Comparison of ENCODE assay signal across 8 cellular contexts in the genomic region with DNA sequence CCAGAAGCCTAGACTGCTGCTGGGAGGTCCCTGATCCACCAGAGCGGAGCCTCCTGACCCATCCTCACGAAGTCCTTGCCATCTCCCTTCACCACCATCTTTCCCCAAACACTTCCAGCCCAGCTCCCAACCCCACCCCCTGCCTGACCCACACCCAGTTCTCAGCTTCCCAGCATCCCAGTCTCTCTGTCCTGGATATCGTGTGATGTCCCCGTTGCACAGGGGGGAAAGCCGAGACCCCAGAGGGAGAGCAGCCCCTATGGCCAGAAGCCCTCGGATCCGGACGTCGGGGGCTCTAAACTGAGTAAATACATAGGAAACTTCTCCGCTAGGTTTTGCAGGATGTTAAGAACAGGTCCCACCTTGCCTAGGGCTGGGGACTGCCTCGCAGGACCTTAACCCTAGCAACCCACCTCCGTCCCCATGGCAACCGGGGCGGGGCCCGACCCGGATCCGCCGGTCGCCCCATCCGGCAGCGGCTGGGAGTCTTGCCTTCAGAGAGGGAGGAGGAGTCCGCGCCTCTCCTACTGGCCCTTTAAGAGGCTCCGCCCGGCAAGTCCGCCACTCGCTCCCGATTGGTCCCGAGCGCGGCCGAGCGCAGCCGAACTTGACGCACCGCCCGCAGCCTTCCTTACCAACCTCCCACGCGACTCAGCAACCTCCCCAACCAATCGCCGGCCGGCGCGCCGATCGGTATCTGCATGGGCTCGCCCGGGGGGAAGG. TPM values are rescaled to one million over a fixed set of nuclear protein-coding genes. Genes with fewer than 3 reads are reported as not detected.
DNase-seq lines count a peak whose midpoint lies in the region; ATAC-seq, FAIRE-seq and TF ChIP-seq lines count a peak whose summit lies in the region.

No MANE protein-coding gene starts in this region.

- peak overlapping the region in 7 of 8 donors; percentile 7 to 94 (median 89) for H3K27ac ChIP-seq in spleen

- peaks cover 0 to 29% (median 4%) of the 10 kb centered on the region in 6 donors for H3K36me3 ChIP-seq in spleen

- H3K9me3 Mint-ChIP-seq in central memory CD8-positive, alpha-beta T cell: no peaks in the 10 kb centered on the region

- peak overlapping the region; percentile 20 to 98 (median 92) for H3K4me3 ChIP-seq in spleen

- no peak for TF ChIP-seq POLR2A in spleen (IDR thresholded peaks at IDR 0.05)

- H3K27me3 Mint-ChIP-seq in central memory CD8-positive, alpha-beta T cell: no peaks in the 10 kb centered on the region

- H3K9me3 ChIP-seq in spleen: no peaks in the 10 kb centered on the region

- WGBS in spleen, 5 donors: 2 to 6% (median 3%) methylated on average over 15 to 48 of the region's 48 CpGs

- no peaks in the 10 kb centered on the region for H3K27me3 ChIP-seq in spleen (replicated peaks in 1 of 7)

- TF ChIP-seq CTCF in spleen (IDR thresholded peaks at IDR 0.05 in 8 of 11, conservative IDR thresholded peaks at IDR 0.05 in 3 of 11): peak in 3 of 11 experiments; percentile 18 to 30 (median 20)

- ATAC-seq in GM19035 (IDR thresholded peaks at IDR 0.05; ENCODE audit: unreplicated experiment) (peak; percentile 89), HG03354 (IDR thresholded peaks at IDR 0.05; ENCODE audit: poor library complexity, severe bottlenecking, unreplicated experiment) (peak; percentile 86)
- peak; percentile 99 for ATAC-seq in central memory CD8-positive, alpha-beta T cell (replicated peaks; ENCODE audit: extremely low read depth, poor library complexity, severe bottlenecking)

- FAIRE-seq in islet of Langerhans (lab: Jason Lieb, UNC): peak; percentile 55

- intact Hi-C loops in spleen (cut with DNase I; ENCODE audit: low total_unique reads): no loop called here

- DNase-seq in AG08396 (ENCODE audit: low spot score): peak; percentile 98
- peak; percentile 97 for DNase-seq in NCI-H345 treated with DMSO at 0.1 percent for 48 hours (lab: John Stamatoyannopoulos, UW; ENCODE audit: unreplicated experiment)
- DNase-seq in activated CD4-positive, CD25-positive, alpha-beta regulatory T cell treated with anti-CD3 and anti-CD28 coated beads, Interleukin-2, amount 50 U/mL, for 16 hours (ENCODE audit: low read depth, low spot score): peak; percentile 99
- peak; percentile 94 to 98 for DNase-seq in central memory CD8-positive, alpha-beta T cell (ENCODE audit: low spot score in 2 of 2)
- DNase-seq in spleen: peak; percentile 100

- H3K36me3 Mint-ChIP-seq in central memory CD8-positive, alpha-beta T cell (ENCODE audit: insufficient read depth): peaks cover 8% of the 10 kb centered on the region

- peak overlapping the region; percentile 77 for H3K4me3 Mint-ChIP-seq in central memory CD8-positive, alpha-beta T cell

- no peak overlapping the region for H3K27ac Mint-ChIP-seq in central memory CD8-positive, alpha-beta T cell (ENCODE audit: low read depth)

- H3K4me1 ChIP-seq in spleen: peaks cover 0 to 46% (median 30%) of the 10 kb centered on the region in 6 donors

- no peaks in the 10 kb centered on the region for H3K4me1 Mint-ChIP-seq in central memory CD8-positive, alpha-beta T cell

RNA-seq across cellular contexts. Expression of a gene that starts 0.5 kb away (rescaled TPM):
- total RNA-seq in spleen: 10 to 100 TPM; 49.4 to 74.1 (median 62.8) TPM
- polyA plus RNA-seq in spleen: 10 to 100 TPM; 52.4 to 82.2 (median 71.4) TPM

RNA-seq across cellular contexts. Expression of a gene that starts 13.0 kb away (rescaled TPM):
- 1 to 10 TPM; 3.4 to 9.2 (median 5.4) TPM for total RNA-seq in spleen
- polyA plus RNA-seq in spleen: 1 to 10 TPM in 1 of 3 donors, under 1 TPM in 2; 0.80 to 2.3 (median 0.96) TPM

RNA-seq across cellular contexts. Expression of a gene that starts 14.9 kb away (rescaled TPM):
- total RNA-seq in spleen: 100 to 1,000 TPM in 3 of 7 donors, 10 to 100 TPM in 4; 62.8 to 131 (median 98.6) TPM
- polyA plus RNA-seq in spleen: 10 to 100 TPM; 31.0 to 63.9 (median 37.6) TPM

RNA-seq across cellular contexts. Expression of a gene that starts 33.3 kb away (rescaled TPM):
- total RNA-seq in spleen: 1 to 10 TPM in 6 of 7 donors, not detected in 1; 2.7 to 7.4 (median 4.8) TPM
- 1 to 10 TPM; 1.2 to 1.5 (median 1.2) TPM for polyA plus RNA-seq in spleen

RNA-seq across cellular contexts. Expression of a gene that starts 34.4 kb away (rescaled TPM):
- 10 to 100 TPM in 5 of 7 donors, 1 to 10 TPM in 2; 8.7 to 16.1 (median 11.6) TPM for total RNA-seq in spleen
- polyA plus RNA-seq in spleen: 1 to 10 TPM; 2.1 to 4.4 (median 3.8) TPM

Comparison
In these comparisons a context has a peak if more than half of its experiments do, and no peak if none do; other contexts are left out.
1. Peak in every context shown above with its lines: DNase-seq, ATAC-seq, H3K4me3 ChIP-seq and H3K27ac ChIP-seq.